ENCODE assay signal across 8 cellular contexts in the genomic region with DNA sequence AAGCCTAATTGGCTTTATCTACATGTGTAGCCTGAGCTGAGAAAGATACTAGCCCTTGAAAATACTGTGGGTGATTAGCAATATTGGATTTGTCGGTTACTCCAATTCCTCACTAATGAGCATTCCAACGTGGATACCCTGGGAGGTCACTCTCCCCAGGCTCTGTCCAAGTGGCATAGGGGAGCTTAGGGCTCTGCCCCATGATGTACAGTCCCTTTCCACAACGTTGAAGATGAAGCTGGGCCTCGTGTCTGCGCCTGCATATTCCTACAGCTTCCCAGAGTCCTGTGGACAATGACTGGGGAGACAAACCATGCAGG. TPM values are rescaled to one million over a fixed set of nuclear protein-coding genes. Genes with fewer than 3 reads are reported as not detected.
DNase-seq lines count a peak whose midpoint lies in the region; ATAC-seq and TF ChIP-seq lines count a peak whose summit lies in the region.

No MANE protein-coding gene starts in this region.

- H3K9ac ChIP-seq in GM23248: peak overlapping the region; percentile 100

- CTCF ChIA-PET in T-cell (lab: Charles Lee): interaction anchor here in 1 of 2 donors (0.9 to 1.4 kb wide), 2 partner anchors 9 to 260 kb away, joined by 3 to 4 read pairs; no protein-coding TSS in a partner anchor

- no peaks in the 10 kb centered on the region for H3K27me3 ChIP-seq in GM23248 (replicated peaks; ENCODE audit: insufficient read depth)
- no peaks in the 10 kb centered on the region for H3K27me3 ChIP-seq in esophagus squamous epithelium

- ATAC-seq in T-cell (replicated peaks in 1 of 4) (no peak), HG03520 (IDR thresholded peaks at IDR 0.05; ENCODE audit: unreplicated experiment) (no peak), GM19455 (IDR thresholded peaks at IDR 0.05; ENCODE audit: unreplicated experiment) (no peak)

- POLR2A ChIA-PET in T-cell (lab: Charles Lee): interaction anchor here (0.8 to 4.3 kb wide), 4 partner anchors 8 to 262 kb away, joined by 4 to 21 read pairs (median 14); partner anchors contain the start of gene MED18 (in 1 of the 2)

- peaks cover 20% of the 10 kb centered on the region for H3K4me1 ChIP-seq in GM23248 (ENCODE audit: insufficient read depth)
- peaks cover 13 to 75% (median 51%) of the 10 kb centered on the region in 3 donors for H3K4me1 ChIP-seq in esophagus squamous epithelium

- peak overlapping the region; percentile 96 to 99 for H3K27ac Mint-ChIP-seq in T-cell

- H3K9me2 ChIP-seq in GM23248 (ENCODE audit: insufficient read depth): no peaks in the 10 kb centered on the region

- H2AFZ ChIP-seq in GM23248: no peak overlapping the region

- H3K36me3 Mint-ChIP-seq in T-cell: peaks cover 45% of the 10 kb centered on the region

- no peak for TF ChIP-seq CTCF in esophagus squamous epithelium (IDR thresholded peaks at IDR 0.05)

- intact Hi-C loops in esophagus squamous epithelium (cut with DNase I): no loop called here

- in situ Hi-C loops in GM23248 (cut with MboI): no loop called here

- H3K27ac ChIP-seq in GM23248 (peak overlapping the region; percentile 95), esophagus squamous epithelium (peak overlapping the region; percentile 90 to 93 (median 91))

- H3K4me1 Mint-ChIP-seq in T-cell: peaks cover 53 to 73% (median 65%) of the 10 kb centered on the region in 3 donors

- TF ChIP-seq POLR2A in esophagus squamous epithelium (IDR thresholded peaks at IDR 0.05): no peak

- peaks cover 57% of the 10 kb centered on the region for H3K79me2 ChIP-seq in GM23248 (ENCODE audit: insufficient read depth)

- H3K4me2 ChIP-seq in GM23248 (ENCODE audit: unreplicated experiment): peak overlapping the region; percentile 99

- WGBS in GM23248 (ENCODE audit: low coverage in 1 of 2, low lambda C conversion rate in 2 of 2, missing lambda C conversion rate in 2 of 2), 2 experiments: 26 to 37% methylated on average over 5 of the region's 5 CpGs
- WGBS in esophagus squamous epithelium, 2 donors: 12 to 14% methylated on average over 2 to 5 of the region's 5 CpGs

- H3F3A ChIP-seq in GM23248 (ENCODE audit: insufficient read depth): peaks cover 75% of the 10 kb centered on the region

- peaks cover 60% of the 10 kb centered on the region for H3K36me3 ChIP-seq in GM23248 (ENCODE audit: low read depth)
- peaks cover 22 to 59% (median 43%) of the 10 kb centered on the region in 3 donors for H3K36me3 ChIP-seq in esophagus squamous epithelium

- peak; percentile 41 for DNase-seq in GM23248
- no peak for DNase-seq in T-cell
- DNase-seq in esophagus squamous epithelium (lab: John Stamatoyannopoulos, UW): no peak
- DNase-seq in stimulated activated CD4-positive, alpha-beta T cell treated with anti-CD3 and anti-CD28 coated beads, Interleukin-4, amount 100 ng/mL, for 1 hour: peak; percentile 33
- DNase-seq in stimulated activated naive CD4-positive, alpha-beta T cell (lab: John Stamatoyannopoulos, UW): no peak
- DNase-seq in activated CD4-positive, CD25-positive, alpha-beta regulatory T cell (lab: John Stamatoyannopoulos, UW): no peak

- H3K9me3 Mint-ChIP-seq in T-cell: no peaks in the 10 kb centered on the region

- no peaks in the 10 kb centered on the region for H3K27me3 Mint-ChIP-seq in T-cell

- H3K4me3 ChIP-seq in GM23248 (peak overlapping the region; percentile 100), esophagus squamous epithelium (peak overlapping the region; percentile 70 to 80 (median 76))

- H3K4me3 Mint-ChIP-seq in T-cell: peak overlapping the region; percentile 94 to 100 (median 99)

- H3K9me3 ChIP-seq in GM23248 (ENCODE audit: low read depth) (no peaks in the 10 kb centered on the region), esophagus squamous epithelium (no peaks in the 10 kb centered on the region)

- H4K20me1 ChIP-seq in GM23248 (ENCODE audit: insufficient read depth): peaks cover 12% of the 10 kb centered on the region; the same call in 1 of the 2 replicates

RNA-seq across cellular contexts. Expression of gene RCC1, which starts 2.6 kb away (rescaled TPM):
- 27.0 and 31.7 TPM in 2 replicates for total RNA-seq in GM23248 (2014; rRNA removed; shearing (Covaris generic))
- 17.5 and 17.9 TPM in 2 replicates for polyA plus RNA-seq in GM23248 (2016; fragmentation: Nextera tagmentation; extraction: Ambion mirVana)
- total RNA-seq in T-cell: 10 to 100 TPM; 13.1 to 23.2 (median 19.7) TPM
- 10 to 100 TPM; 25.6 to 46.6 (median 35.8) TPM for total RNA-seq in esophagus squamous epithelium

RNA-seq across cellular contexts. Expression of gene TRNAU1AP, which starts 44.5 kb away (rescaled TPM):
- 21.9 and 22.0 TPM in 2 replicates for total RNA-seq in GM23248 (2014; rRNA removed; shearing (Covaris generic))
- 26.6 and 27.4 TPM in 2 replicates for polyA plus RNA-seq in GM23248 (2016; fragmentation: Nextera tagmentation; extraction: Ambion mirVana)
- total RNA-seq in T-cell: 10 to 100 TPM; 28.6 to 47.6 (median 41.3) TPM
- total RNA-seq in esophagus squamous epithelium: 10 to 100 TPM; 12.4 to 21.4 (median 16.4) TPM

Comparison
In these comparisons a context has a peak if more than half of its experiments do, and no peak if none do; other contexts are left out.
1. DNase-seq: peak in GM23248 (single experiment) and stimulated activated CD4-positive, alpha-beta T cell treated with anti-CD3 and anti-CD28 coated beads, Interleukin-4, amount 100 ng/mL, for 1 hour (single experiment); none in T-cell (0 of 34), esophagus squamous epithelium (single experiment), stimulated activated naive CD4-positive, alpha-beta T cell (0 of 6) and activated CD4-positive, CD25-positive, alpha-beta regulatory T cell (0 of 4).